18 cellular contexts compared by ENCODE assay signal in genomic region chr2:46643951-46644350, GRCh38. TPM values are rescaled to one million over a fixed set of nuclear protein-coding genes. Genes with fewer than 3 reads are reported as not detected.
DNase-seq lines count a peak whose midpoint lies in the region; ATAC-seq, FAIRE-seq and TF ChIP-seq lines count a peak whose summit lies in the region.
"Had no signal": no experiment of that assay in that cellular context is flagged by ENCODE, and none has a peak within 500 bp of the region (broad histone marks: within the 10 kb centered on the region; RNA-seq: fewer than 3 reads in every experiment).

No MANE protein-coding gene starts in this region.

- DNase-seq in activated naive CD8-positive, alpha-beta T cell treated with anti-CD3 and anti-CD28 coated beads, Interleukin-2, amount 10 ng/mL, durations not matched to agents 7 days and 5 days, result no peak
- DNase-seq in activated naive CD8-positive, alpha-beta T cell treated with anti-CD3 and anti-CD28 coated beads for 36 hours, result no peak
- DNase-seq in Jurkat, Clone E6-1 (ENCODE audit: low read depth, low spot score), result peak; percentile 29
- DNase-seq in astrocyte (ENCODE audit: low read depth) (peak; percentile 76), OCI-LY7 (ENCODE audit: low spot score) (no peak), NCI-H524 treated with DMSO at 0.1 percent for 48 hours (lab: John Stamatoyannopoulos, UW) (no peak)
- no peak for DNase-seq in stimulated activated naive CD8-positive, alpha-beta T cell treated with anti-CD3 and anti-CD28 coated beads, Interleukin-15, Interleukin-2, amounts not matched to agents 100 U/mL and 50 U/mL, for 24 hours
- DNase-seq: endodermal cell; left ventricle myocardium inferior; NCI-H2029; NCI-H526; nucleus accumbens; sigmoid colon; stimulated activated CD4-positive, alpha-beta T cell treated with anti-CD3 and anti-CD28 coated beads, Interleukin-4, amount 100 ng/mL, for 24 hours had no signal

- H3K4me3 ChIP-seq in Jurkat, Clone E6-1 (ENCODE audit: low read length), result no peak overlapping the region
- H3K4me3 ChIP-seq in astrocyte (ENCODE audit: insufficient read depth, low read depth, low read length), result no peak overlapping the region
- H3K4me3 ChIP-seq in OCI-LY7 (ENCODE audit: low read depth, low read length, poor library complexity, severe bottlenecking), result no peak overlapping the region
- H3K4me3 ChIP-seq: left ventricle myocardium inferior, sigmoid colon, thoracic aorta had no signal

- FAIRE-seq in astrocyte (lab: Jason Lieb, UNC), result no peak

- POLR2A ChIA-PET in activated naive CD8-positive, alpha-beta T cell treated with anti-CD3 and anti-CD28 coated beads, Interleukin-2, amount 10 ng/mL, durations not matched to agents 7 days and 5 days (lab: Charles Lee), result no interaction called here
- POLR2A ChIA-PET in OCI-LY7 (lab: Charles Lee), result interaction anchor here (1.4 kb wide), 1 partner anchor 16 kb away, joined by 3 read pairs; no protein-coding TSS in a partner anchor

- CTCF ChIA-PET in OCI-LY7 (lab: Charles Lee; ENCODE audit: unreplicated experiment), result no interaction called here

- H3K4me2 ChIP-seq in astrocyte (ENCODE audit: low read length), result no peak overlapping the region
- H3K4me2 ChIP-seq in OCI-LY7 (ENCODE audit: low read length), result no peak overlapping the region

- intact Hi-C loops in OCI-LY7 (cut with micrococcal nuclease; ENCODE audit: unreplicated experiment), result no loop called here

- peaks cover 5% of the 10 kb centered on the region for H3K4me1 Mint-ChIP-seq in activated naive CD8-positive, alpha-beta T cell treated with anti-CD3 and anti-CD28 coated beads, Interleukin-2, amount 10 ng/mL, durations not matched to agents 7 days and 5 days
- H3K4me1 Mint-ChIP-seq in activated naive CD8-positive, alpha-beta T cell treated with anti-CD3 and anti-CD28 coated beads for 36 hours, result peaks cover 6% of the 10 kb centered on the region
- H3K4me1 Mint-ChIP-seq in astrocyte (ENCODE audit: low read depth, unreplicated experiment), result peaks cover 35% of the 10 kb centered on the region
- H3K4me1 Mint-ChIP-seq: central memory CD8-positive, alpha-beta T cell; endodermal cell had no signal

- H3K9me3 Mint-ChIP-seq in activated naive CD8-positive, alpha-beta T cell treated with anti-CD3 and anti-CD28 coated beads, Interleukin-2, amount 10 ng/mL, durations not matched to agents 7 days and 5 days, result peaks cover 14% of the 10 kb centered on the region
- peaks cover 7% of the 10 kb centered on the region for H3K9me3 Mint-ChIP-seq in activated naive CD8-positive, alpha-beta T cell treated with anti-CD3 and anti-CD28 coated beads for 36 hours
- H3K9me3 Mint-ChIP-seq in astrocyte (ENCODE audit: unreplicated experiment), result peaks cover 28% of the 10 kb centered on the region

- H4K20me1 ChIP-seq in astrocyte (ENCODE audit: insufficient read depth, low read length), result no peaks in the 10 kb centered on the region
- H4K20me1 ChIP-seq in OCI-LY7 (ENCODE audit: insufficient read depth, low read length), result no peaks in the 10 kb centered on the region

- H3K4me3 Mint-ChIP-seq in activated naive CD8-positive, alpha-beta T cell treated with anti-CD3 and anti-CD28 coated beads, Interleukin-2, amount 10 ng/mL, durations not matched to agents 7 days and 5 days, result no peak overlapping the region
- no peak overlapping the region for H3K4me3 Mint-ChIP-seq in activated naive CD8-positive, alpha-beta T cell treated with anti-CD3 and anti-CD28 coated beads for 36 hours
- no peak overlapping the region for H3K4me3 Mint-ChIP-seq in astrocyte (ENCODE audit: unreplicated experiment)
- H3K4me3 Mint-ChIP-seq: activated naive CD4-positive, alpha-beta T cell treated with anti-CD3 and anti-CD28 coated beads, Interleukin-2, amount 10 ng/mL, durations not matched to agents 7 days and 5 days; central memory CD8-positive, alpha-beta T cell; endodermal cell had no signal

- no peak overlapping the region for H3K27ac Mint-ChIP-seq in activated naive CD8-positive, alpha-beta T cell treated with anti-CD3 and anti-CD28 coated beads, Interleukin-2, amount 10 ng/mL, durations not matched to agents 7 days and 5 days
- no peak overlapping the region for H3K27ac Mint-ChIP-seq in activated naive CD8-positive, alpha-beta T cell treated with anti-CD3 and anti-CD28 coated beads for 36 hours
- peak overlapping the region; percentile 18 for H3K27ac Mint-ChIP-seq in astrocyte (ENCODE audit: unreplicated experiment)
- H3K27ac Mint-ChIP-seq: activated naive CD4-positive, alpha-beta T cell treated with anti-CD3 and anti-CD28 coated beads, Interleukin-2, amount 10 ng/mL, durations not matched to agents 7 days and 5 days; endodermal cell had no signal

- BruUV-seq in OCI-LY7 (replicated peaks; lab: Mats Ljungman, UMichigan), result no TSS peak

- no peaks in the 10 kb centered on the region for H3K36me3 ChIP-seq in astrocyte (ENCODE audit: insufficient read depth, low read length)
- no peaks in the 10 kb centered on the region for H3K36me3 ChIP-seq in OCI-LY7 (ENCODE audit: insufficient read depth, low read length)
- H3K36me3 ChIP-seq: sigmoid colon, thoracic aorta had no signal

- H3K36me3 Mint-ChIP-seq in activated naive CD8-positive, alpha-beta T cell treated with anti-CD3 and anti-CD28 coated beads, Interleukin-2, amount 10 ng/mL, durations not matched to agents 7 days and 5 days, result peaks cover 21% of the 10 kb centered on the region
- H3K36me3 Mint-ChIP-seq in activated naive CD8-positive, alpha-beta T cell treated with anti-CD3 and anti-CD28 coated beads for 36 hours, result peaks cover 23% of the 10 kb centered on the region
- H3K36me3 Mint-ChIP-seq in astrocyte (ENCODE audit: low read depth, unreplicated experiment), result peaks cover 38% of the 10 kb centered on the region

- H3K79me2 ChIP-seq in astrocyte (ENCODE audit: insufficient read depth, low read length) (no peaks in the 10 kb centered on the region), OCI-LY7 (ENCODE audit: insufficient read depth, low read depth, low read length) (no peaks in the 10 kb centered on the region)

- H3K27ac ChIP-seq in astrocyte (ENCODE audit: low read depth, low read length) (no peak overlapping the region), OCI-LY7 (ENCODE audit: low read depth, low read length, poor library complexity, severe bottlenecking) (no peak overlapping the region)
- H3K27ac ChIP-seq: left ventricle myocardium inferior, sigmoid colon, thoracic aorta had no signal

- no peak overlapping the region for H3K9ac ChIP-seq in astrocyte (ENCODE audit: low read length)

- TF ChIP-seq CTCF in astrocyte (IDR thresholded peaks at IDR 0.05; ENCODE audit: insufficient read depth, low read depth, low read length) (no peak), OCI-LY7 (conservative IDR thresholded peaks at IDR 0.05; ENCODE audit: low read length) (no peak)

- H3K9me3 ChIP-seq in astrocyte (ENCODE audit: insufficient read depth, low read depth, low read length), result peaks cover 8% of the 10 kb centered on the region
- peaks cover 6% of the 10 kb centered on the region; the same call in 1 of the 2 replicates for H3K9me3 ChIP-seq in OCI-LY7 (ENCODE audit: low read length)

- H2AFZ ChIP-seq in astrocyte (ENCODE audit: low read depth, low read length), result no peak overlapping the region
- H2AFZ ChIP-seq in OCI-LY7 (ENCODE audit: low read length), result no peak overlapping the region

- H3K4me1 ChIP-seq in astrocyte (ENCODE audit: insufficient read depth, low read length) (peaks cover 15% of the 10 kb centered on the region), OCI-LY7 (ENCODE audit: insufficient read depth, low read length, poor library complexity, severe bottlenecking) (no peaks in the 10 kb centered on the region)

- ATAC-seq in activated naive CD8-positive, alpha-beta T cell treated with anti-CD3 and anti-CD28 coated beads, Interleukin-2, amount 10 ng/mL, durations not matched to agents 7 days and 5 days (ENCODE audit: low read depth), result peak; percentile 26
- ATAC-seq in stimulated activated naive CD8-positive, alpha-beta T cell treated with anti-CD3 and anti-CD28 coated beads, Interleukin-15, Interleukin-2, amounts not matched to agents 100 U/mL and 50 U/mL, for 24 hours, result peak; percentile 52
- no peak for ATAC-seq in HG02852 (IDR thresholded peaks at IDR 0.05; ENCODE audit: unreplicated experiment)

- H3K27me3 ChIP-seq in astrocyte (ENCODE audit: insufficient read depth, low read length), result no peaks in the 10 kb centered on the region
- H3K27me3 ChIP-seq: sigmoid colon had no signal

- no peaks in the 10 kb centered on the region for H3K27me3 Mint-ChIP-seq in activated naive CD8-positive, alpha-beta T cell treated with anti-CD3 and anti-CD28 coated beads, Interleukin-2, amount 10 ng/mL, durations not matched to agents 7 days and 5 days
- no peaks in the 10 kb centered on the region for H3K27me3 Mint-ChIP-seq in activated naive CD8-positive, alpha-beta T cell treated with anti-CD3 and anti-CD28 coated beads for 36 hours
- no peaks in the 10 kb centered on the region for H3K27me3 Mint-ChIP-seq in astrocyte (ENCODE audit: low read depth, unreplicated experiment)
- H3K27me3 Mint-ChIP-seq: activated naive CD4-positive, alpha-beta T cell treated with anti-CD3 and anti-CD28 coated beads, Interleukin-2, amount 10 ng/mL, durations not matched to agents 7 days and 5 days; central memory CD8-positive, alpha-beta T cell had no signal

- H3K9me2 ChIP-seq in OCI-LY7 (ENCODE audit: insufficient read depth, low read length), result no peaks in the 10 kb centered on the region; the same call in 1 of the 2 replicates

RNA-seq across cellular contexts. Expression of gene CRIPT, which starts 26.9 kb away (rescaled TPM):
- total RNA-seq in activated naive CD8-positive, alpha-beta T cell treated with anti-CD3 and anti-CD28 coated beads, Interleukin-2, amount 10 ng/mL, durations not matched to agents 7 days and 5 days, result 10 to 100 TPM; 11.5 to 12.3 TPM
- total RNA-seq in activated naive CD8-positive, alpha-beta T cell treated with anti-CD3 and anti-CD28 coated beads for 36 hours, result 1 to 10 TPM; 7.7 to 8.1 TPM
- 8.0 TPM for polyA plus RNA-seq in Jurkat, Clone E6-1 (2012; ENCODE audit: insufficient read depth, insufficient read length)
- total RNA-seq in astrocyte (17.2 and 18.5 TPM in 2 replicates), OCI-LY7 (2022) (10.5 and 12.7 TPM in 2 replicates)
- total RNA-seq in OCI-LY7 (2014; rRNA removed; shearing (Covaris generic)), result 2.9 and 5.0 TPM in 2 replicates

RNA-seq across cellular contexts. Expression of gene PIGF, which starts 27.1 kb away (rescaled TPM):
- total RNA-seq in activated naive CD8-positive, alpha-beta T cell treated with anti-CD3 and anti-CD28 coated beads, Interleukin-2, amount 10 ng/mL, durations not matched to agents 7 days and 5 days, result 10 to 100 TPM; 28.1 to 30.2 TPM
- total RNA-seq in activated naive CD8-positive, alpha-beta T cell treated with anti-CD3 and anti-CD28 coated beads for 36 hours, result 10 to 100 TPM; 20.9 TPM
- 27.6 TPM for polyA plus RNA-seq in Jurkat, Clone E6-1 (2012; ENCODE audit: insufficient read depth, insufficient read length)
- total RNA-seq in astrocyte, result 21.0 and 21.4 TPM in 2 replicates
- total RNA-seq in OCI-LY7 (2014; rRNA removed; shearing (Covaris generic)), result 18.5 and 26.0 TPM in 2 replicates
- total RNA-seq in OCI-LY7 (2022), result 47.0 and 48.8 TPM in 2 replicates

RNA-seq across cellular contexts. Expression of gene SOCS5, which starts 55.1 kb away (rescaled TPM):
- total RNA-seq in activated naive CD8-positive, alpha-beta T cell treated with anti-CD3 and anti-CD28 coated beads, Interleukin-2, amount 10 ng/mL, durations not matched to agents 7 days and 5 days, result 10 to 100 TPM; 11.1 to 11.6 TPM
- total RNA-seq in activated naive CD8-positive, alpha-beta T cell treated with anti-CD3 and anti-CD28 coated beads for 36 hours, result 1 to 10 TPM; 5.6 to 5.7 TPM
- 3.5 TPM for polyA plus RNA-seq in Jurkat, Clone E6-1 (2012; ENCODE audit: insufficient read depth, insufficient read length)
- 16.5 TPM in 2 replicates for total RNA-seq in astrocyte
- total RNA-seq in OCI-LY7 (2014; rRNA removed; shearing (Covaris generic)), result 9.5 and 9.9 TPM in 2 replicates
- total RNA-seq in OCI-LY7 (2022), result 7.7 and 8.1 TPM in 2 replicates

Comparison
In these comparisons a context has a peak if more than half of its experiments do, and no peak if none do; other contexts are left out.
1. DNase-seq: peak in Jurkat, Clone E6-1 (single experiment) and astrocyte (single experiment); none in activated naive CD8-positive, alpha-beta T cell treated with anti-CD3 and anti-CD28 coated beads, Interleukin-2, amount 10 ng/mL, durations not matched to agents 7 days and 5 days (single experiment), activated naive CD8-positive, alpha-beta T cell treated with anti-CD3 and anti-CD28 coated beads for 36 hours (single experiment), stimulated activated naive CD8-positive, alpha-beta T cell treated with anti-CD3 and anti-CD28 coated beads, Interleukin-15, Interleukin-2, amounts not matched to agents 100 U/mL and 50 U/mL, for 24 hours (single experiment), OCI-LY7 (single experiment) and NCI-H524 treated with DMSO at 0.1 percent for 48 hours (single experiment).